In the genomic region with DNA sequence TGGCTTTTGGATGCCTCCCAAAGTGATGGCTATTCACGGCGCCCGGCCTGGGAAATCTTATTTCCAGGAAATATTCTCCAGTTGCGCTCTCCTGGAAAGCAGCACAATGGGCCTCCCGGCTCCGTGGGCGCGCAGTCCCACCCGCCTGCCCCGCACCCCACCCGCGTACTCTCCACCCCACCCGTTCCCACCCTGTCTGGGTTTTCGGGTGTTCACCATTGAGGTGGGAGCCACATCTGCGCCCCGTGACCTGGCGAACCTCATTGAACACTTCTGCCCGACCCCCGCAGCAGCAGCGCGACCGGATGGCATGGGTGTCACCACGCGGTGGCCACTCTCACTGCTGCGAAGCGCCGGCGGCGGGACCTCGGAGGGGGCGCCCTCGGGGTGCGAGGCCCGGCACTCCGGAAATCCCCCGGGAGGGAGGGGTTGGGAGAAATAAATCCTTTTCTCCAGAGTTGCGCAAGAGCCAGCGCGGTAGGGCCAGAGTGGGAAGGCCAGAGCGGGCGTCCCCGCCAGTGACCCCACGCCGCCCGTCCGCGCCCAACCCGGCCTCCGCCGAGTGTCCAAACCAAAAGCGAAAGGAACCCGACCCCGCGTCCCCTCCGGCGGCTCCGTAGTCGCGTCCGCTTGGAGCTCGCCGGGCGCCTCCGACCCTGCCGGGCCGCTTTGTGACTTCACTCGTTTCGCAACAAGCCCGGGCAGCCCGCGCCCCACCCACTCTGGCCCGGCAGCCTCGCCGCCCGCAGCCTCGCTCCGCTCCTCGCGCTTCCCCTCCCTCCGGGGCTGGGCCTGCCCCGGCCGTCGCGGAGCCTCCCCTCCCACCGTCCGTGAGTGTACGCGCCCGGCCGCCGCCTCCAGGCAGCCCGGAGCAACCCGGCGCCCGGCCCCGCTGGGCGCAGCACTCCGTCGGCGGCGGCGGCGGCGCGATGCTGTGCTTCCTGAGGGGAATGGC, we compare ENCODE assay signal across 8 cellular contexts. TPM values are rescaled to one million over a fixed set of nuclear protein-coding genes. Genes with fewer than 3 reads are reported as not detected.
A peak's percentile ranks its signal among the peaks of the same experiment; 100 is the strongest.
DNase-seq lines count a peak whose midpoint lies in the region; ATAC-seq and TF ChIP-seq lines count a peak whose summit lies in the region.

A gene with protein sequence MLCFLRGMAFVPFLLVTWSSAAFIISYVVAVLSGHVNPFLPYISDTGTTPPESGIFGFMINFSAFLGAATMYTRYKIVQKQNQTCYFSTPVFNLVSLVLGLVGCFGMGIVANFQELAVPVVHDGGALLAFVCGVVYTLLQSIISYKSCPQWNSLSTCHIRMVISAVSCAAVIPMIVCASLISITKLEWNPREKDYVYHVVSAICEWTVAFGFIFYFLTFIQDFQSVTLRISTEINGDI (plus strand): TSS at position 720 of the 955 bp plus-strand sequence. CDS start 210 bp downstream, at position 930.

- H3K36me3 Mint-ChIP-seq in CD8-positive, alpha-beta memory T cell: peaks cover 0 to 4% (median 0%) of the 10 kb centered on the region in 3 donors

- H3K27me3 ChIP-seq in CD8-positive, alpha-beta memory T cell (ENCODE audit: insufficient read depth, low read length, poor library complexity, severe bottlenecking): no peaks in the 10 kb centered on the region
- H3K27me3 ChIP-seq in esophagus squamous epithelium: peaks cover 0 to 4% (median 0%) of the 10 kb centered on the region in 4 donors

- 0 to 2% methylated on average over 6 to 7 of the region's 105 CpGs for WGBS in esophagus squamous epithelium, 2 donors

- H3K4me3 Mint-ChIP-seq in CD8-positive, alpha-beta memory T cell: peak within 1 kb of the TSS; percentile 83 to 95 (median 91)

- no peaks in the 10 kb centered on the region for H3K36me3 ChIP-seq in CD8-positive, alpha-beta memory T cell (ENCODE audit: insufficient read depth, low read length)
- H3K36me3 ChIP-seq in esophagus squamous epithelium: no peaks in the 10 kb centered on the region

- peak within 1 kb of the TSS; percentile 71 to 99 (median 90) for H3K27ac Mint-ChIP-seq in CD8-positive, alpha-beta memory T cell

- H3K4me1 Mint-ChIP-seq in CD8-positive, alpha-beta memory T cell: peaks cover 12 to 20% (median 15%) of the 10 kb centered on the region in 3 donors

- peak in 2 of 6 experiments; percentile 6 to 12 for TF ChIP-seq CTCF in esophagus squamous epithelium (IDR thresholded peaks at IDR 0.05)

- H3K4me1 ChIP-seq in CD8-positive, alpha-beta memory T cell (ENCODE audit: insufficient read depth, low read length): peaks cover 8% of the 10 kb centered on the region
- H3K4me1 ChIP-seq in esophagus squamous epithelium: peaks cover 0 to 38% (median 5%) of the 10 kb centered on the region in 3 donors

- H3K27me3 Mint-ChIP-seq in CD8-positive, alpha-beta memory T cell: peaks cover 0 to 2% of the 10 kb centered on the region in 2 donors

- peak in 2 of 4 donors; percentile 84 to 89 for TF ChIP-seq POLR2A in esophagus squamous epithelium (IDR thresholded peaks at IDR 0.05)

- POLR2A ChIA-PET in CD8-positive, alpha-beta memory T cell (lab: Charles Lee): interaction anchor here (0.7 to 1.2 kb wide), 2 partner anchors 47 to 1677 kb away, joined by 3 to 4 read pairs; a partner anchor contains a TSS

- CTCF ChIA-PET in CD8-positive, alpha-beta memory T cell (lab: Charles Lee): interaction anchor here (0.9 to 1.5 kb wide), 2 partner anchors 46 to 104 kb away, joined by 4 to 6 read pairs; a partner anchor contains a TSS

- H3K27ac ChIP-seq in CD8-positive, alpha-beta memory T cell (ENCODE audit: low read depth, low read length): peak within 1 kb of the TSS; percentile 81
- H3K27ac ChIP-seq in esophagus squamous epithelium: peak within 1 kb of the TSS; percentile 89 to 99 (median 96)

- H3K4me3 ChIP-seq in CD8-positive, alpha-beta memory T cell (ENCODE audit: low read length): peak within 1 kb of the TSS; percentile 86
- H3K4me3 ChIP-seq in esophagus squamous epithelium: peak within 1 kb of the TSS; percentile 54 to 91 (median 84)

- peak; percentile 81 for ATAC-seq in HG03442 (IDR thresholded peaks at IDR 0.05; ENCODE audit: unreplicated experiment)

- H3K9me3 Mint-ChIP-seq in CD8-positive, alpha-beta memory T cell: no peaks in the 10 kb centered on the region

- DNase-seq in CD8-positive, alpha-beta memory T cell: peak; percentile 57 to 82 (median 74)
- DNase-seq in GM19240 (ENCODE audit: insufficient read length, low spot score) (peak; percentile 45), OCI-M1 (lab: John Stamatoyannopoulos, UW) (peak; percentile 93), activated T-helper 1 cell treated with Interleukin-2 at 50 U/mL for 16 hours (ENCODE audit: low read depth) (peak; percentile 45), esophagus squamous epithelium (lab: John Stamatoyannopoulos, UW) (peak; percentile 56), myocyte (ENCODE audit: low read depth) (peak; percentile 87)
- DNase-seq in stimulated activated CD8-positive, alpha-beta memory T cell treated with anti-CD3 and anti-CD28 coated beads, Interleukin-7, amount 100 ng/mL, for 4 hours (ENCODE audit: low read depth in 2 of 2): peak; percentile 54 to 78

- intact Hi-C loops in esophagus squamous epithelium (cut with DNase I): no loop called here

- no peaks in the 10 kb centered on the region for H3K9me3 ChIP-seq in CD8-positive, alpha-beta memory T cell (ENCODE audit: low read length)
- no peaks in the 10 kb centered on the region for H3K9me3 ChIP-seq in esophagus squamous epithelium

RNA-seq across cellular contexts. Expression of the gene that starts here (rescaled TPM):
- total RNA-seq in CD8-positive, alpha-beta memory T cell: 1 to 10 TPM; 8.9 to 9.7 TPM
- polyA plus RNA-seq in CD8-positive, alpha-beta memory T cell: 5.5 TPM
- total RNA-seq in esophagus squamous epithelium (10 to 100 TPM in 1 of 4 donors, 1 to 10 TPM in 3; 1.4 to 15.0 (median 6.0) TPM), myocyte (5.6 and 10.6 TPM in 2 replicates)
- 31.0 TPM for polyA plus RNA-seq in myocyte (2012)

Comparison
In these comparisons a context has a peak if more than half of its experiments do, and no peak if none do; other contexts are left out.
1. Peak in every context shown above with its lines: DNase-seq, ATAC-seq, H3K4me3 ChIP-seq and H3K27ac ChIP-seq.